14 cellular contexts compared by ENCODE assay signal in the genomic region with DNA sequence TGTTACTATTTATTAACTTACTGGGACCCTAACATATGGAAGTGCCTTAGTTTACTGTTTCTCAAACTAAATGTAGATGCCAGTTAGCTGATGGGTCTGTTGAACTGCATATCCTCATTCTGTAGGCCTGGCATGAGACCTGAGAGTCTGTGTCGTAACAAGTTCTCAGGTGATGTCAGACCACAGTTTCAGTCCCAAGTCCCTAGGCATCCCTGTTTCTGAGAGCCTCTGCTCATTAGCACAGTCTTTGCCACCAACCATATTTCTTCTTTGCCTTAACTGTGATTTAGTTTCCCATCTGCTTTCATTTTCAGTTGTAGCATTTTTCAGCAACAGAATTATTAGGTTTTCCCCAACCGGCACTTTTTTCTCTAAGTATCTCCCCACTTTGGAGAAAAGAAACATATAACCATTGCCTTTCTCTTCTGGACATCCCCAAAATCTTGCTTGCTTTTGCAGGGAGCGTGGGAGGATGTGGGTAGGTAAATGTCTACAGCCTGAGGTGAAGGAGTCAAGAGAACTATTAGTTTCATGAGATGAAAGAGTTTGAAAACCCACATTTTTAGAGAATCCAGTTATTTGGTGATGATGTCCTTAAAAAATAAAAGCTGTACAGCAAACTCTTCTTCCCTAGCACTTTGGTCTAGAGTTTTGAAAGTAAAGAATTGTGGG.
A peak's percentile ranks its signal among the peaks of the same experiment; 100 is the strongest.
DNase-seq lines count a peak whose midpoint lies in the region; ATAC-seq and TF ChIP-seq lines count a peak whose summit lies in the region.
"Had no signal": no experiment of that assay in that cellular context is flagged by ENCODE, and none has a peak within 500 bp of the region (broad histone marks: within the 10 kb centered on the region; RNA-seq: fewer than 3 reads in every experiment).

No MANE protein-coding gene starts in this region.

- TF ChIP-seq POLR2A in breast epithelium (IDR thresholded peaks at IDR 0.05) (no peak), transverse colon (IDR thresholded peaks at IDR 0.05) (no peak), ovary (IDR thresholded peaks at IDR 0.05) (no peak)

- ATAC-seq in GM19467 (IDR thresholded peaks at IDR 0.05; ENCODE audit: unreplicated experiment) (peak; percentile 81), HG02884 (IDR thresholded peaks at IDR 0.05; ENCODE audit: unreplicated experiment) (peak; percentile 65)
- ATAC-seq in activated CD4-positive, CD25-positive, alpha-beta regulatory T cell treated with anti-CD3 and anti-CD28 coated beads, Interleukin-2, amount 50 U/mL, for 24 hours = no peak

- intact Hi-C loops in breast epithelium (cut with DNase I; ENCODE audit: low total_unique reads) = no loop called here
- intact Hi-C loops in transverse colon (cut with DNase I; ENCODE audit: low total_unique reads) = no loop called here
- intact Hi-C loops in ovary (cut with DNase I) = no loop called here

- H3K4me1 ChIP-seq in SJCRH30 (peaks cover 13% of the 10 kb centered on the region), breast epithelium (no peaks in the 10 kb centered on the region), transverse colon (no peaks in the 10 kb centered on the region), ovary (ENCODE audit: insufficient read depth) (no peaks in the 10 kb centered on the region)

- no peak for TF ChIP-seq EP300 in transverse colon (IDR thresholded peaks at IDR 0.05; ENCODE audit: low read depth)
- TF ChIP-seq EP300 in ovary (IDR thresholded peaks at IDR 0.05) = no peak

- H3K9me3 ChIP-seq in SJCRH30 (replicated peaks) (no peaks in the 10 kb centered on the region), breast epithelium (no peaks in the 10 kb centered on the region), transverse colon (no peaks in the 10 kb centered on the region), ovary (no peaks in the 10 kb centered on the region)

- TF ChIP-seq CTCF in GM12865 (IDR thresholded peaks at IDR 0.05; ENCODE audit: insufficient read depth, low read depth, low read length, missing control alignments) (no peak), breast epithelium (IDR thresholded peaks at IDR 0.05) (no peak), transverse colon (IDR thresholded peaks at IDR 0.05) (no peak), ovary (IDR thresholded peaks at IDR 0.05) (no peak)

- 68 to 72% methylated on average over 3 of the region's 3 CpGs for WGBS in transverse colon (ENCODE audit: low coverage in 1 of 2), 2 donors
- WGBS in ovary, 3 donors = 77 to 80% (median 80%) methylated on average over 3 of the region's 3 CpGs

- H3K27me3 ChIP-seq in SJCRH30 (no peaks in the 10 kb centered on the region), breast epithelium (no peaks in the 10 kb centered on the region), transverse colon (no peaks in the 10 kb centered on the region), ovary (no peaks in the 10 kb centered on the region)
- H3K27me3 ChIP-seq: dorsolateral prefrontal cortex had no signal

- in situ Hi-C loops in transverse colon (cut with MboI; ENCODE audit: low pct_ligation_motif_present in 1 of 4, low pct_unique_long_range_greater_than_20kb in 1 of 4, low sequenced_read_pairs in 3 of 4) = no loop called here

- DNase-seq in GM12865 (ENCODE audit: low read depth) (peak; percentile 56), SJCRH30 (no peak), breast epithelium (ENCODE audit: low spot score in 2 of 2) (no peak), transverse colon (no peak), ovary (no peak)
- DNase-seq: activated CD4-positive, alpha-beta T cell treated with anti-CD3 and anti-CD28 coated beads, Interleukin-2, amount 50 U/mL, for 4 hours; anterior cingulate cortex; dorsolateral prefrontal cortex; NCI-H1417 treated with DMSO at 0.1 percent for 48 hours; NCI-H510A; stimulated activated CD4-positive, alpha-beta T cell treated with anti-CD3 and anti-CD28 coated beads, Interleukin-1b, Interleukin-23, amount 100 ng/mL, for 48 hours had no signal

- H3K27ac ChIP-seq in SJCRH30 (peak overlapping the region; percentile 35; the same call in 1 of the 2 replicates), breast epithelium (no peak overlapping the region), transverse colon (no peak overlapping the region), ovary (no peak overlapping the region)
- H3K27ac ChIP-seq: dorsolateral prefrontal cortex had no signal

- H3K36me3 ChIP-seq in SJCRH30 = no peaks in the 10 kb centered on the region
- no peaks in the 10 kb centered on the region for H3K36me3 ChIP-seq in breast epithelium
- no peaks in the 10 kb centered on the region for H3K36me3 ChIP-seq in transverse colon
- no peaks in the 10 kb centered on the region for H3K36me3 ChIP-seq in ovary

- H3K4me3 ChIP-seq in GM12865 (ENCODE audit: low read depth, low read length) = no peak overlapping the region
- H3K4me3 ChIP-seq in SJCRH30 = no peak overlapping the region
- no peak overlapping the region for H3K4me3 ChIP-seq in breast epithelium
- H3K4me3 ChIP-seq in transverse colon = no peak overlapping the region
- no peak overlapping the region for H3K4me3 ChIP-seq in ovary
- H3K4me3 ChIP-seq: dorsolateral prefrontal cortex had no signal

Comparison
In these comparisons a context has a peak if more than half of its experiments do, and no peak if none do; other contexts are left out.
1. ATAC-seq: peak in GM19467 (single experiment) and HG02884 (single experiment); none in activated CD4-positive, CD25-positive, alpha-beta regulatory T cell treated with anti-CD3 and anti-CD28 coated beads, Interleukin-2, amount 50 U/mL, for 24 hours (0 of 2).